ENCODE assay signal across 13 cellular contexts in genomic region chr11:63745304-63746170, GRCh38. TPM values are rescaled to one million over a fixed set of nuclear protein-coding genes. Genes with fewer than 3 reads are reported as not detected.
DNase-seq lines count a peak whose midpoint lies in the region; ATAC-seq and TF ChIP-seq lines count a peak whose summit lies in the region.
"Had no signal": no experiment of that assay in that cellular context is flagged by ENCODE, and none has a peak within 500 bp of the region (broad histone marks: within the 10 kb centered on the region; RNA-seq: fewer than 3 reads in every experiment).

No MANE protein-coding gene starts in this region.

- ATAC-seq in right lobe of liver (peak; percentile 66 to 70 (median 67)), HG03521 (IDR thresholded peaks at IDR 0.05; ENCODE audit: unreplicated experiment) (no peak), GM21737 (IDR thresholded peaks at IDR 0.05; ENCODE audit: unreplicated experiment) (no peak)

- H3K4me3 ChIP-seq in BE2C (ENCODE audit: low read depth, low read length), result no peak overlapping the region
- H3K4me3 ChIP-seq in astrocyte of the cerebellum (ENCODE audit: low read depth, low read length), result no peak overlapping the region
- no peak overlapping the region for H3K4me3 ChIP-seq in right lobe of liver
- H3K4me3 ChIP-seq in uterus, result no peak overlapping the region

- in situ Hi-C loops in astrocyte of the cerebellum (cut with HindIII; ENCODE audit: low sequenced_read_pairs), result no loop called here

- TF ChIP-seq CTCF in BE2C (IDR thresholded peaks at IDR 0.05; ENCODE audit: low read depth, low read length), result peak; percentile 21
- TF ChIP-seq CTCF in astrocyte of the cerebellum (IDR thresholded peaks at IDR 0.05; ENCODE audit: low read depth, low read length, missing control alignments), result peak; percentile 27
- TF ChIP-seq CTCF in right lobe of liver (IDR thresholded peaks at IDR 0.05), result peak; percentile 24 to 45 (median 36)
- TF ChIP-seq CTCF in uterus (IDR thresholded peaks at IDR 0.05), result peak in 2 of 4 experiments; percentile 22 to 28

- TF ChIP-seq POLR2A in right lobe of liver (IDR thresholded peaks at IDR 0.05), result no peak
- no peak for TF ChIP-seq POLR2A in uterus (IDR thresholded peaks at IDR 0.05)

- 61% methylated on average over 13 of the region's 13 CpGs for WGBS in right lobe of liver (ENCODE audit: insufficient coverage, low coverage, low lambda C conversion rate, missing lambda C conversion rate)

- H3K27ac ChIP-seq in right lobe of liver, result no peak overlapping the region
- H3K27ac ChIP-seq in uterus, result no peak overlapping the region

- H3K36me3 ChIP-seq in BE2C (no peaks in the 10 kb centered on the region), right lobe of liver (peaks cover 0 to 2% (median 0%) of the 10 kb centered on the region in 4 donors), uterus (no peaks in the 10 kb centered on the region)

- intact Hi-C loops in right lobe of liver (cut with DNase I) (no loop called here), uterus (cut with DNase I; ENCODE audit: low total_unique reads) (loop anchor here (10.0 kb wide), 1 partner anchor 261 kb away; no protein-coding TSS in a partner anchor)

- H3K9me3 ChIP-seq in BE2C (no peaks in the 10 kb centered on the region), right lobe of liver (no peaks in the 10 kb centered on the region), uterus (no peaks in the 10 kb centered on the region)

- H3K27me3 ChIP-seq in BE2C (no peaks in the 10 kb centered on the region), right lobe of liver (no peaks in the 10 kb centered on the region), uterus (no peaks in the 10 kb centered on the region)

- DNase-seq in BE2C, result no peak
- peak; percentile 14 for DNase-seq in LHCN-M2 (ENCODE audit: low read depth)
- DNase-seq in astrocyte of the cerebellum (ENCODE audit: low read depth), result no peak
- no peak for DNase-seq in right lobe of liver
- no peak for DNase-seq in NCI-H1436 (lab: John Stamatoyannopoulos, UW)
- no peak for DNase-seq in uterus
- DNase-seq: COR-L47, islet precursor cell, NCI-H510A treated with DMSO at 0.1 percent for 48 hours, retina, T-helper 9 cell had no signal

- no peaks in the 10 kb centered on the region for H3K4me1 ChIP-seq in BE2C
- no peaks in the 10 kb centered on the region for H3K4me1 ChIP-seq in right lobe of liver
- H3K4me1 ChIP-seq in uterus, result no peaks in the 10 kb centered on the region

RNA-seq across cellular contexts. Expression of gene ZFTA, which starts 23.0 kb away (rescaled TPM):
- 9.7 TPM for polyA plus RNA-seq in BE2C (2012; ENCODE audit: insufficient read depth, insufficient read length, low read depth)
- 23.3 and 24.8 TPM in 2 replicates for total RNA-seq in LHCN-M2 (2014; rRNA removed)
- polyA plus RNA-seq in LHCN-M2 (2012), result 6.8 TPM
- total RNA-seq in right lobe of liver, result 10 to 100 TPM in 1 of 6 experiments, 1 to 10 TPM in 5; 4.8 to 10.7 (median 6.6) TPM
- total RNA-seq in uterus, result 10 to 100 TPM; 19.7 to 61.5 (median 48.4) TPM

Comparison
In these comparisons a context has a peak if more than half of its experiments do, and no peak if none do; other contexts are left out.
1. ATAC-seq: peak in right lobe of liver (4 of 4); none in HG03521 (single experiment) and GM21737 (single experiment).